16 cellular contexts compared by ENCODE assay signal in the genomic region with DNA sequence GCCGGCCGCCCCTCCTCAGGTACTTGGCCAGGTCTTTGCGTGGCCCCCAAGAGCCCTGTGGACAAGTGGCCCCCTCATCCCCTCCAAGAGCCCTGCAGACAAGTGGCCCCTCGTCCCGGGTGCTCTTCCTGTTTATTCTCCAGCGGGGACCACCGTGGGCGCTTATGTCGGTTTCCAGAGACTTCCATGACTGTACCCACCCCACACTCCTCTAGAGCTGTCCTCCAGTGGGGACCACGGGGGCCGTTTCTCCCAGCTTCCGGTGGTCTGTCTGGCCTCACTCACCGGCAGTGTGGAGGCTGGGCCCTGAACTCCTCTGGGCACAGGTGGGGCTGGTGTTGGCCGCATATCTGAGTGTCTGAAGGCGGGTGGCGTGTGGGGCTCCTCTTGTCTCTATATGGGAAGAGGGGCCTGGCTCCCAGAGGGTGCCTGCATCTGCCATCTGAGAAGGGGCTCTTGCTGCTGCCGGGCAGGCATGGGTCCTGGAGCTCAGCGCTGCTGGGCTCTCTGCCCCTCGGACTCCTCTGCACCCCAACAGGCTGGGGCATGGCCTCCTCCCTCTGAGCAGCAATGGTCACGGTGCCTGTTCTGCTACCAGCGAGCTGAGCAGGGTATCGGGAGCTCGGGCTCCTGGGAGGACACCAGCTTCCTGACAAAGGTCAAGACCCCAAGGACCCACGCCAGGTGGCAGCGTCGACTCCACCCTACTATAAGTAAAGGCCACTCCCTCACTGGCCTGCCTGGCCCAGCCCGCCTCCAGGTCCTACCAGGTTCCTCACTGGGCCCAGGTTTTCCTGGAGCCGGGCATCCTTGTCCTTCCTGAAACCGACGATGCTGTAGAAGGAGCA.
DNase-seq lines count a peak whose midpoint lies in the region; ATAC-seq and TF ChIP-seq lines count a peak whose summit lies in the region.
"Had no signal": no experiment of that assay in that cellular context is flagged by ENCODE, and none has a peak within 500 bp of the region (broad histone marks: within the 10 kb centered on the region; RNA-seq: fewer than 3 reads in every experiment).

No MANE protein-coding gene starts in this region.

- ATAC-seq in Right ventricle myocardium inferior (no peak), left ventricle myocardium superior (no peak)
- ATAC-seq in stimulated activated naive CD8-positive, alpha-beta T cell treated with anti-CD3 and anti-CD28 coated beads, Interleukin-15, amount 100 ng/mL, for 72 hours, result no peak
- ATAC-seq: CD8-positive, alpha-beta T cell had no signal

- H3K4me1 Mint-ChIP-seq in stimulated activated naive CD8-positive, alpha-beta T cell treated with anti-CD3 and anti-CD28 coated beads, Interleukin-15, Interleukin-2, amounts not matched to agents 100 ng/mL and 50 ng/mL, for 24 hours (ENCODE audit: low read depth), result no peaks in the 10 kb centered on the region
- peaks cover 9% of the 10 kb centered on the region for H3K4me1 Mint-ChIP-seq in stimulated activated naive CD8-positive, alpha-beta T cell treated with anti-CD3 and anti-CD28 coated beads, Interleukin-15, amount 100 ng/mL, for 72 hours
- H3K4me1 Mint-ChIP-seq in neural crest cell, result peaks cover 26% of the 10 kb centered on the region
- peaks cover 8% of the 10 kb centered on the region in 2 donors for H3K4me1 Mint-ChIP-seq in immature natural killer cell
- H3K4me1 Mint-ChIP-seq: B cell had no signal

- no peak overlapping the region for H3K4me3 Mint-ChIP-seq in stimulated activated naive CD8-positive, alpha-beta T cell treated with anti-CD3 and anti-CD28 coated beads, Interleukin-15, Interleukin-2, amounts not matched to agents 100 ng/mL and 50 ng/mL, for 24 hours
- no peak overlapping the region for H3K4me3 Mint-ChIP-seq in stimulated activated naive CD8-positive, alpha-beta T cell treated with anti-CD3 and anti-CD28 coated beads, Interleukin-15, amount 100 ng/mL, for 72 hours
- no peak overlapping the region for H3K4me3 Mint-ChIP-seq in neural crest cell
- no peak overlapping the region for H3K4me3 Mint-ChIP-seq in immature natural killer cell
- H3K4me3 Mint-ChIP-seq: B cell; CD4-positive, CD25-positive, alpha-beta regulatory T cell; CD8-positive, alpha-beta T cell had no signal

- intact Hi-C loops in Right ventricle myocardium inferior (cut with DNase I), result no loop called here
- intact Hi-C loops in left ventricle myocardium superior (cut with micrococcal nuclease), result no loop called here

- peaks cover 15% of the 10 kb centered on the region for H3K27me3 Mint-ChIP-seq in stimulated activated naive CD8-positive, alpha-beta T cell treated with anti-CD3 and anti-CD28 coated beads, Interleukin-15, Interleukin-2, amounts not matched to agents 100 ng/mL and 50 ng/mL, for 24 hours
- no peaks in the 10 kb centered on the region for H3K27me3 Mint-ChIP-seq in stimulated activated naive CD8-positive, alpha-beta T cell treated with anti-CD3 and anti-CD28 coated beads, Interleukin-15, amount 100 ng/mL, for 72 hours
- H3K27me3 Mint-ChIP-seq in neural crest cell (ENCODE audit: low read depth), result no peaks in the 10 kb centered on the region
- peaks cover 0 to 3% (median 0%) of the 10 kb centered on the region in 3 donors for H3K27me3 Mint-ChIP-seq in immature natural killer cell (ENCODE audit: low read depth in 3 of 3)
- H3K27me3 Mint-ChIP-seq: CD4-positive, CD25-positive, alpha-beta regulatory T cell had no signal

- H3K27ac Mint-ChIP-seq in stimulated activated naive CD8-positive, alpha-beta T cell treated with anti-CD3 and anti-CD28 coated beads, Interleukin-15, Interleukin-2, amounts not matched to agents 100 ng/mL and 50 ng/mL, for 24 hours, result peak overlapping the region; percentile 52
- H3K27ac Mint-ChIP-seq in stimulated activated naive CD8-positive, alpha-beta T cell treated with anti-CD3 and anti-CD28 coated beads, Interleukin-15, amount 100 ng/mL, for 72 hours, result no peak overlapping the region
- H3K27ac Mint-ChIP-seq in neural crest cell (ENCODE audit: unreplicated experiment), result peak overlapping the region; percentile 35
- no peak overlapping the region for H3K27ac Mint-ChIP-seq in immature natural killer cell
- H3K27ac Mint-ChIP-seq: B cell; CD4-positive, CD25-positive, alpha-beta regulatory T cell; CD8-positive, alpha-beta T cell had no signal

- H3K9me3 Mint-ChIP-seq in stimulated activated naive CD8-positive, alpha-beta T cell treated with anti-CD3 and anti-CD28 coated beads, Interleukin-15, Interleukin-2, amounts not matched to agents 100 ng/mL and 50 ng/mL, for 24 hours, result no peaks in the 10 kb centered on the region
- no peaks in the 10 kb centered on the region for H3K9me3 Mint-ChIP-seq in stimulated activated naive CD8-positive, alpha-beta T cell treated with anti-CD3 and anti-CD28 coated beads, Interleukin-15, amount 100 ng/mL, for 72 hours
- H3K9me3 Mint-ChIP-seq in neural crest cell (no peaks in the 10 kb centered on the region), immature natural killer cell (no peaks in the 10 kb centered on the region)
- H3K9me3 Mint-ChIP-seq: CD4-positive, CD25-positive, alpha-beta regulatory T cell; CD8-positive, alpha-beta T cell had no signal

- no peak for TF ChIP-seq CTCF in neural crest cell (conservative IDR thresholded peaks at IDR 0.05)

- H3K36me3 Mint-ChIP-seq in stimulated activated naive CD8-positive, alpha-beta T cell treated with anti-CD3 and anti-CD28 coated beads, Interleukin-15, Interleukin-2, amounts not matched to agents 100 ng/mL and 50 ng/mL, for 24 hours (ENCODE audit: low read depth), result no peaks in the 10 kb centered on the region
- H3K36me3 Mint-ChIP-seq in neural crest cell (ENCODE audit: low read depth), result peaks cover 2% of the 10 kb centered on the region
- no peaks in the 10 kb centered on the region for H3K36me3 Mint-ChIP-seq in immature natural killer cell
- H3K36me3 Mint-ChIP-seq: CD4-positive, CD25-positive, alpha-beta regulatory T cell; CD8-positive, alpha-beta T cell had no signal

- peak; percentile 51 for DNase-seq in Right ventricle myocardium inferior (ENCODE audit: missing footprints)
- DNase-seq in left ventricle myocardium superior, result no peak
- no peak for DNase-seq in stimulated activated naive CD8-positive, alpha-beta T cell treated with anti-CD3 and anti-CD28 coated beads, Interleukin-15, amount 100 ng/mL, for 72 hours
- DNase-seq in neural crest cell (ENCODE audit: low read depth, low spot score), result no peak
- DNase-seq in immature natural killer cell, result no peak
- no peak for DNase-seq in activated CD4-positive, alpha-beta T cell treated with anti-CD3 and anti-CD28 coated beads, Interleukin-2, amount 50 U/mL, for 1 hour
- DNase-seq: Caco-2; CD4-positive, CD25-positive, alpha-beta regulatory T cell; CD8-positive, alpha-beta T cell; DMS153; DND-41; GOT3; H7; HCEC 1CT had no signal

Comparison
In these comparisons a context has a peak if more than half of its experiments do, and no peak if none do; other contexts are left out.
1. H3K27ac Mint-ChIP-seq: peak in stimulated activated naive CD8-positive, alpha-beta T cell treated with anti-CD3 and anti-CD28 coated beads, Interleukin-15, Interleukin-2, amounts not matched to agents 100 ng/mL and 50 ng/mL, for 24 hours (single experiment) and neural crest cell (single experiment); none in stimulated activated naive CD8-positive, alpha-beta T cell treated with anti-CD3 and anti-CD28 coated beads, Interleukin-15, amount 100 ng/mL, for 72 hours (0 of 2) and immature natural killer cell (0 of 6).